In the genomic region with DNA sequence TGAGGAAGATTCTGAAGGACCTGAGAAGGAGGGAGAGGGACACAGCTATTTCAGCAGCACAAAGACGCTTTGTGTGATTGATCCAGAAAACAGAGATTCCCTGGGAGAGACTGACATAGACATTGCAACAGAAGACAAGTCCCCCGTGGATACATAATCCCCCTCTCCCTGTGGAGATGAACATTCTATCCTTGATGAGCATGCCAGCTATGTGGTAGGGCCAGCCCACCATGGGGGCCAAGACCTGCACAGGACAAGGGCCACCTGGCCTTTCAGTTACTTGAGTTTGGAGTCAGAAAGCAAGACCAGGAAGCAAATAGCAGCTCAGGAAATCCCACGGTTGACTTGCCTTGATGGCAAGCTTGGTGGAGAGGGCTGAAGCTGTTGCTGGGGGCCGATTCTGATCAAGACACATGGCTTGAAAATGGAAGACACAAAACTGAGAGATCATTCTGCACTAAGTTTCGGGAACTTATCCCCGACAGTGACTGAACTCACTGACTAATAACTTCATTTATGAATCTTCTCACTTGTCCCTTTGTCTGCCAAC, we compare ENCODE assay signal across 9 cellular contexts.
DNase-seq lines count a peak whose midpoint lies in the region; ATAC-seq and TF ChIP-seq lines count a peak whose summit lies in the region.
"Had no signal": no experiment of that assay in that cellular context is flagged by ENCODE, and none has a peak within 500 bp of the region (broad histone marks: within the 10 kb centered on the region; RNA-seq: fewer than 3 reads in every experiment).

No MANE protein-coding gene starts in this region.

- no peak for TF ChIP-seq POLR2A in esophagus squamous epithelium (IDR thresholded peaks at IDR 0.05)

- no peaks in the 10 kb centered on the region for H3K9me2 ChIP-seq in SU-DHL-6 (replicated peaks; ENCODE audit: insufficient read depth, low read length)

- no peak overlapping the region for H3K4me2 ChIP-seq in SU-DHL-6 (ENCODE audit: low read depth, low read length, poor library complexity, severe bottlenecking)

- intact Hi-C loops in esophagus squamous epithelium (cut with DNase I), result no loop called here

- H3K36me3 ChIP-seq in SU-DHL-6 (ENCODE audit: low read length), result no peaks in the 10 kb centered on the region
- peaks cover 0 to 10% (median 0%) of the 10 kb centered on the region in 3 donors for H3K36me3 ChIP-seq in esophagus squamous epithelium

- H2AFZ ChIP-seq in SU-DHL-6 (ENCODE audit: low read depth, low read length, severe bottlenecking), result peak overlapping the region; percentile 47

- peak; percentile 18 for DNase-seq in activated naive CD4-positive, alpha-beta T cell treated with Interleukin-2 at 50 U/mL for 16 hours
- DNase-seq in activated naive CD4-positive, alpha-beta T cell (lab: John Stamatoyannopoulos, UW), result no peak
- DNase-seq in esophagus squamous epithelium (lab: John Stamatoyannopoulos, UW) (no peak), substantia nigra (lab: John Stamatoyannopoulos, UW) (no peak), NCI-H524 (lab: John Stamatoyannopoulos, UW) (no peak)

- no peaks in the 10 kb centered on the region for H4K20me1 ChIP-seq in SU-DHL-6 (ENCODE audit: low read depth, low read length)

- H3K9ac ChIP-seq in SU-DHL-6 (ENCODE audit: low read length), result no peak overlapping the region

- H3K27ac ChIP-seq in SU-DHL-6 (ENCODE audit: low read depth, low read length), result no peak overlapping the region
- peak overlapping the region in 3 of 4 donors; percentile 48 to 84 (median 60) for H3K27ac ChIP-seq in esophagus squamous epithelium
- peak overlapping the region; percentile 79 for H3K27ac ChIP-seq in substantia nigra (ENCODE audit: low read depth, low read length, poor library complexity, severe bottlenecking)

- no peaks in the 10 kb centered on the region for H3F3A ChIP-seq in SU-DHL-6 (ENCODE audit: insufficient read depth)

- H3K9me3 ChIP-seq in SU-DHL-6 (ENCODE audit: insufficient read depth, low read length), result no peaks in the 10 kb centered on the region
- H3K9me3 ChIP-seq in esophagus squamous epithelium, result no peaks in the 10 kb centered on the region

- ATAC-seq in GM18519 (IDR thresholded peaks at IDR 0.05; ENCODE audit: low FRiP score, unreplicated experiment), result no peak
- no peak for ATAC-seq in HG02852 (IDR thresholded peaks at IDR 0.05; ENCODE audit: unreplicated experiment)

- H3K27me3 ChIP-seq in SU-DHL-6 (ENCODE audit: low read length) (no peaks in the 10 kb centered on the region), esophagus squamous epithelium (no peaks in the 10 kb centered on the region)

- peaks cover 0 to 46% (median 32%) of the 10 kb centered on the region in 3 donors for H3K4me1 ChIP-seq in esophagus squamous epithelium

- TF ChIP-seq CTCF in SU-DHL-6 (IDR thresholded peaks at IDR 0.05; ENCODE audit: insufficient read depth, low read length, poor library complexity, severe bottlenecking) (no peak), esophagus squamous epithelium (IDR thresholded peaks at IDR 0.05) (no peak)

- H3K79me2 ChIP-seq in SU-DHL-6 (ENCODE audit: insufficient read depth, low read length), result no peaks in the 10 kb centered on the region

- no peak overlapping the region for H3K4me3 ChIP-seq in SU-DHL-6 (ENCODE audit: insufficient read depth, low read length, poor library complexity, severe bottlenecking)
- no peak overlapping the region for H3K4me3 ChIP-seq in esophagus squamous epithelium
- H3K4me3 ChIP-seq: coronary artery had no signal

- WGBS in esophagus squamous epithelium, 2 donors, result 61 to 72% methylated on average over 6 of the region's 6 CpGs
